In genomic region chr19:5654931-5655330, GRCh38 we compare ENCODE assay signal across 16 cellular contexts. TPM values are rescaled to one million over a fixed set of nuclear protein-coding genes. Genes with fewer than 3 reads are reported as not detected.
A peak's percentile ranks its signal among the peaks of the same experiment; 100 is the strongest.
DNase-seq lines count a peak whose midpoint lies in the region; ATAC-seq, FAIRE-seq and TF ChIP-seq lines count a peak whose summit lies in the region.
"Had no signal": no experiment of that assay in that cellular context is flagged by ENCODE, and none has a peak within 500 bp of the region (broad histone marks: within the 10 kb centered on the region; RNA-seq: fewer than 3 reads in every experiment).

No MANE protein-coding gene starts in this region.

- no peak for FAIRE-seq in GM12891 (lab: Jason Lieb, UNC)
- FAIRE-seq: H54 had no signal

- H3K4me1 Mint-ChIP-seq in MCF 10A (ENCODE audit: insufficient read depth, unreplicated experiment) (no peaks in the 10 kb centered on the region), WTC11 (no peaks in the 10 kb centered on the region), nephron progenitor cell (no peaks in the 10 kb centered on the region)
- no peaks in the 10 kb centered on the region for H3K4me1 Mint-ChIP-seq in stimulated activated naive B cell treated with anti-CD40 and anti-IgM and Interleukin-4, amounts not matched to agents 10 μg/mL and 1 μg/mL and 100 μg/mL, for 72 hours
- H3K4me1 Mint-ChIP-seq: CD4-positive, CD25-positive, alpha-beta regulatory T cell had no signal

- H3K9me3 Mint-ChIP-seq in MCF 10A (ENCODE audit: unreplicated experiment) (no peaks in the 10 kb centered on the region), WTC11 (no peaks in the 10 kb centered on the region), nephron progenitor cell (no peaks in the 10 kb centered on the region)
- H3K9me3 Mint-ChIP-seq in stimulated activated naive B cell treated with anti-CD40 and anti-IgM and Interleukin-4, amounts not matched to agents 10 μg/mL and 1 μg/mL and 100 μg/mL, for 72 hours = no peaks in the 10 kb centered on the region
- H3K9me3 Mint-ChIP-seq: CD4-positive, CD25-positive, alpha-beta regulatory T cell had no signal

- peak overlapping the region; percentile 72 for H3K27ac Mint-ChIP-seq in MCF 10A (ENCODE audit: low read depth, unreplicated experiment)
- H3K27ac Mint-ChIP-seq in WTC11 = peak overlapping the region; percentile 9; the same call in 1 of the 2 replicates
- peak overlapping the region; percentile 69 for H3K27ac Mint-ChIP-seq in nephron progenitor cell
- peak overlapping the region; percentile 73 for H3K27ac Mint-ChIP-seq in stimulated activated naive B cell treated with anti-CD40 and anti-IgM and Interleukin-4, amounts not matched to agents 10 μg/mL and 1 μg/mL and 100 μg/mL, for 72 hours

- H3K27me3 Mint-ChIP-seq in MCF 10A (ENCODE audit: insufficient read depth, unreplicated experiment) (no peaks in the 10 kb centered on the region), WTC11 (ENCODE audit: low read depth) (no peaks in the 10 kb centered on the region), nephron progenitor cell (ENCODE audit: low read depth, poor library complexity) (no peaks in the 10 kb centered on the region)
- no peaks in the 10 kb centered on the region for H3K27me3 Mint-ChIP-seq in stimulated activated naive B cell treated with anti-CD40 and anti-IgM and Interleukin-4, amounts not matched to agents 10 μg/mL and 1 μg/mL and 100 μg/mL, for 72 hours
- H3K27me3 Mint-ChIP-seq: CD4-positive, CD25-positive, alpha-beta regulatory T cell had no signal

- ATAC-seq in WTC11 = no peak
- ATAC-seq in stimulated activated naive B cell treated with anti-CD40 and anti-IgM and Interleukin-4, amounts not matched to agents 10 μg/mL and 1 μg/mL and 100 μg/mL, for 72 hours (replicated peaks) = no peak
- no peak for ATAC-seq in HG03460 (IDR thresholded peaks at IDR 0.05; ENCODE audit: unreplicated experiment)
- ATAC-seq: HCT116 had no signal

- H3K36me3 ChIP-seq in breast epithelium (peaks cover 9% of the 10 kb centered on the region), MG63 (peaks cover 35% of the 10 kb centered on the region)

- intact Hi-C loops in MCF 10A (cut with micrococcal nuclease) = no loop called here
- intact Hi-C loops in breast epithelium (cut with DNase I; ENCODE audit: low total_unique reads) = no loop called here

- H3K4me3 ChIP-seq in breast epithelium = no peak overlapping the region
- H3K4me3 ChIP-seq in MG63 = no peak overlapping the region
- H3K4me3 ChIP-seq: BLaER1 treated with 17β-estradiol and CSF1 and Interleukin-3, amounts not matched to agents 10 nM and 100 nM; GM23248 had no signal

- H3K27ac ChIP-seq in breast epithelium = no peak overlapping the region
- H3K27ac ChIP-seq: BLaER1 treated with 17β-estradiol and CSF1 and Interleukin-3, amounts not matched to agents 10 nM and 100 nM; GM23248 had no signal

- no TSS peak for BruUV-seq in MCF 10A (replicated peaks; lab: Mats Ljungman, UMichigan)

- DNase-seq in MCF 10A (ENCODE audit: unreplicated experiment) (no peak), breast epithelium (ENCODE audit: low spot score in 2 of 2) (no peak), WTC11 (ENCODE audit: low spot score) (no peak), nephron progenitor cell (no peak), GM12891 (ENCODE audit: insufficient read length, low spot score) (no peak), MG63 (no peak)
- DNase-seq in stimulated activated naive B cell treated with anti-CD40 and anti-IgM and Interleukin-4, amounts not matched to agents 10 μg/mL and 1 μg/mL and 100 μg/mL, for 72 hours = no peak
- DNase-seq: ACHN; CD4-positive, CD25-positive, alpha-beta regulatory T cell; DMS53; GF-D8; GM23248 had no signal

- TF ChIP-seq POLR2A in breast epithelium (IDR thresholded peaks at IDR 0.05) (no peak), GM12891 (IDR thresholded peaks at IDR 0.05; ENCODE audit: low read depth, low read length) (no peak)

- H3K4me3 Mint-ChIP-seq in MCF 10A (ENCODE audit: unreplicated experiment) = no peak overlapping the region
- no peak overlapping the region for H3K4me3 Mint-ChIP-seq in WTC11
- H3K4me3 Mint-ChIP-seq in nephron progenitor cell = no peak overlapping the region
- H3K4me3 Mint-ChIP-seq in stimulated activated naive B cell treated with anti-CD40 and anti-IgM and Interleukin-4, amounts not matched to agents 10 μg/mL and 1 μg/mL and 100 μg/mL, for 72 hours = no peak overlapping the region
- H3K4me3 Mint-ChIP-seq: CD4-positive, CD25-positive, alpha-beta regulatory T cell had no signal

- H3K27me3 ChIP-seq in breast epithelium (no peaks in the 10 kb centered on the region), MG63 (no peaks in the 10 kb centered on the region)
- H3K27me3 ChIP-seq: BLaER1 treated with 17β-estradiol and CSF1 and Interleukin-3, amounts not matched to agents 10 nM and 100 nM had no signal

- no peak for TF ChIP-seq CTCF in MCF 10A (IDR thresholded peaks at IDR 0.05; ENCODE audit: unreplicated experiment)
- no peak for TF ChIP-seq CTCF in breast epithelium (IDR thresholded peaks at IDR 0.05)
- no peak for TF ChIP-seq CTCF in WTC11 (IDR thresholded peaks at IDR 0.05)
- TF ChIP-seq CTCF in nephron progenitor cell (IDR thresholded peaks at IDR 0.05) = no peak

- CTCF ChIA-PET in MCF 10A (lab: Yijun Ruan, JAX) = interaction anchor here (0.6 kb wide), 1 partner anchor 61 kb away, joined by 3 read pairs; no protein-coding TSS in a partner anchor
- CTCF ChIA-PET in WTC11 (lab: Charles Lee) = no interaction called here

- POLR2A ChIA-PET in MCF 10A (lab: Yijun Ruan, JAX) (interaction anchor here (0.8 to 1.8 kb wide), 3 partner anchors 10 to 32 kb away, joined by 3 to 6 read pairs (median 4); partner anchors contain the start of genes SAFB and SAFB2), WTC11 (lab: Charles Lee) (no interaction called here)

- peaks cover 98% of the 10 kb centered on the region for H3K36me3 Mint-ChIP-seq in MCF 10A (ENCODE audit: insufficient read depth, unreplicated experiment)
- H3K36me3 Mint-ChIP-seq in WTC11 = peaks cover 74% of the 10 kb centered on the region
- H3K36me3 Mint-ChIP-seq in nephron progenitor cell (ENCODE audit: low read depth) = peaks cover 73% of the 10 kb centered on the region
- H3K36me3 Mint-ChIP-seq in stimulated activated naive B cell treated with anti-CD40 and anti-IgM and Interleukin-4, amounts not matched to agents 10 μg/mL and 1 μg/mL and 100 μg/mL, for 72 hours = peaks cover 58% of the 10 kb centered on the region in 2 donors

- no peaks in the 10 kb centered on the region for H3K4me1 ChIP-seq in breast epithelium
- H3K4me1 ChIP-seq: BLaER1 treated with 17β-estradiol and CSF1 and Interleukin-3, amounts not matched to agents 10 nM and 100 nM had no signal

- H3K9me3 ChIP-seq in breast epithelium (no peaks in the 10 kb centered on the region), MG63 (no peaks in the 10 kb centered on the region)
- H3K9me3 ChIP-seq: BLaER1 treated with 17β-estradiol and CSF1 and Interleukin-3, amounts not matched to agents 10 nM and 100 nM had no signal

TF ChIP-seq in WTC11, 78 proteins besides CTCF, POLR2A, EP300 and RAD21 (continues in another document):
- TF ChIP-seq TEAD1 (CRISPR knock-in tag; IDR thresholded peaks at IDR 0.05) = no peak
- no peak for TF ChIP-seq IRF2 (CRISPR knock-in tag; IDR thresholded peaks at IDR 0.05; ENCODE audit: borderline replicate concordance, low read depth)

TF ChIP-seq in GM12891, 5 proteins besides CTCF, POLR2A, EP300 and RAD21:
- TF ChIP-seq TAF1 (IDR thresholded peaks at IDR 0.05; ENCODE audit: low read depth, low read length) (no peak), POLR2AphosphoS5 (IDR thresholded peaks at IDR 0.05; ENCODE audit: low read depth, low read length) (no peak), POU2F2 (IDR thresholded peaks at IDR 0.05; ENCODE audit: low read depth, low read length) (no peak), PAX5 (IDR thresholded peaks at IDR 0.05; ENCODE audit: insufficient read depth, low read length, severe bottlenecking) (no peak), SPI1 (IDR thresholded peaks at IDR 0.05; ENCODE audit: low read depth, low read length) (no peak)
TF ChIP-seq in GM12891: peak in this region for 0.

RNA-seq across cellular contexts. Expression of gene MICOS13, which starts 25.4 kb away (rescaled TPM):
- total RNA-seq in MCF 10A (2022) = 51.5 and 73.0 TPM in 2 replicates
- 10 to 100 TPM; 29.4 to 49.5 (median 44.3) TPM for total RNA-seq in breast epithelium
- total RNA-seq in WTC11 (2021) = 30.0 to 32.8 TPM (median 32.5 TPM) in 3 replicates
- 61.8 TPM for polyA plus RNA-seq in GM12891 (2012; ENCODE audit: low read depth, missing spikeins)
- 21.8 and 75.4 TPM in 2 replicates for total RNA-seq in MG63 (2014; rRNA removed; shearing (Covaris generic); ENCODE audit: low replicate concordance)

RNA-seq across cellular contexts. Expression of gene HSD11B1L, which starts 25.9 kb away (rescaled TPM):
- 4.1 and 5.5 TPM in 2 replicates for total RNA-seq in MCF 10A (2022)
- 10 to 100 TPM; 10.4 to 13.1 (median 11.1) TPM for total RNA-seq in breast epithelium
- 11.8 to 19.1 TPM (median 15.5 TPM) in 3 replicates for total RNA-seq in WTC11 (2021)
- 2.5 TPM for polyA plus RNA-seq in GM12891 (2012; ENCODE audit: low read depth, missing spikeins)
- total RNA-seq in MG63 (2014; rRNA removed; shearing (Covaris generic); ENCODE audit: low replicate concordance) = 3.6 and 5.8 TPM in 2 replicates

RNA-seq across cellular contexts. Expression of gene SAFB, which starts 32.0 kb away (rescaled TPM):
- total RNA-seq in MCF 10A (2022) (135 and 137 TPM in 2 replicates), breast epithelium (100 to 1,000 TPM in 2 of 3 donors, 10 to 100 TPM in 1; 64.2 to 112 (median 111) TPM), WTC11 (2021) (106 to 141 TPM (median 110 TPM) in 3 replicates)
- polyA plus RNA-seq in GM12891 (2012; ENCODE audit: low read depth, missing spikeins) = 52.4 TPM
- 22.8 and 33.0 TPM in 2 replicates for total RNA-seq in MG63 (2014; rRNA removed; shearing (Covaris generic); ENCODE audit: low replicate concordance)

RNA-seq across cellular contexts. Expression of gene SAFB2, which starts 32.4 kb away (rescaled TPM):
- 98.6 and 118 TPM in 2 replicates for total RNA-seq in MCF 10A (2022)
- total RNA-seq in breast epithelium = 10 to 100 TPM; 46.4 to 68.8 (median 62.1) TPM
- total RNA-seq in WTC11 (2021) = 70.0 to 100 TPM (median 77.8 TPM) in 3 replicates
- 33.3 TPM for polyA plus RNA-seq in GM12891 (2012; ENCODE audit: low read depth, missing spikeins)
- total RNA-seq in MG63 (2014; rRNA removed; shearing (Covaris generic); ENCODE audit: low replicate concordance) = 5.1 and 12.3 TPM in 2 replicates

RNA-seq across cellular contexts. Expression of gene RPL36, which starts 35.2 kb away (rescaled TPM):
- total RNA-seq in MCF 10A (2022) (1,569 and 1,807 TPM in 2 replicates), breast epithelium (1,000 to 10,000 TPM in 1 of 3 donors, 100 to 1,000 TPM in 2; 687 to 1,274 (median 863) TPM), WTC11 (2021) (1,080 to 1,240 TPM (median 1,178 TPM) in 3 replicates)
- polyA plus RNA-seq in GM12891 (2012; ENCODE audit: low read depth, missing spikeins) = 3,116 TPM
- total RNA-seq in MG63 (2014; rRNA removed; shearing (Covaris generic); ENCODE audit: low replicate concordance) = 562 and 599 TPM in 2 replicates

Comparison
In these comparisons a context has a peak if more than half of its experiments do, and no peak if none do; other contexts are left out.
1. H3K27ac Mint-ChIP-seq: peak in every context shown above with its lines; median percentile 73 in stimulated activated naive B cell treated with anti-CD40 and anti-IgM and Interleukin-4, amounts not matched to agents 10 μg/mL and 1 μg/mL and 100 μg/mL, for 72 hours; 72 in MCF 10A; 69 in nephron progenitor cell; 9 in WTC11.